11 cellular contexts compared by ENCODE assay signal in genomic region chr4:17619416-17620105, GRCh38. TPM values are rescaled to one million over a fixed set of nuclear protein-coding genes. Genes with fewer than 3 reads are reported as not detected.
DNase-seq lines count a peak whose midpoint lies in the region; ATAC-seq and TF ChIP-seq lines count a peak whose summit lies in the region.
"Had no signal": no experiment of that assay in that cellular context is flagged by ENCODE, and none has a peak within 500 bp of the region (broad histone marks: within the 10 kb centered on the region; RNA-seq: fewer than 3 reads in every experiment).

No MANE protein-coding gene starts in this region.

- no peaks in the 10 kb centered on the region for H3K9me3 ChIP-seq in CD8-positive, alpha-beta T cell (ENCODE audit: low read length)
- H3K9me3 ChIP-seq in right cardiac atrium (ENCODE audit: control insufficient read depth, low read length), result no peaks in the 10 kb centered on the region
- H3K9me3 ChIP-seq: thyroid gland had no signal

- WGBS in right cardiac atrium, result 60% methylated on average over 7 of the region's 7 CpGs

- H3K4me1 Mint-ChIP-seq in CD8-positive, alpha-beta T cell (ENCODE audit: low read depth), result peaks cover 48% of the 10 kb centered on the region
- peaks cover 59% of the 10 kb centered on the region for H3K4me1 Mint-ChIP-seq in HFFc6 (ENCODE audit: low read depth)

- H3K4me3 ChIP-seq in CD8-positive, alpha-beta T cell (ENCODE audit: low read depth, low read length), result no peak overlapping the region
- H3K4me3 ChIP-seq in astrocyte of the spinal cord (ENCODE audit: low read depth, low read length) (no peak overlapping the region), right cardiac atrium (ENCODE audit: low read length) (no peak overlapping the region)
- H3K4me3 ChIP-seq: skin epidermis, thyroid gland had no signal

- POLR2A ChIA-PET in CD8-positive, alpha-beta T cell (lab: Charles Lee), result no interaction called here

- peaks cover 48% of the 10 kb centered on the region for H3K36me3 ChIP-seq in CD8-positive, alpha-beta T cell (ENCODE audit: insufficient read depth, low read length)

- no peak overlapping the region for H3K27ac ChIP-seq in CD8-positive, alpha-beta T cell (ENCODE audit: low read depth, low read length)
- peak overlapping the region; percentile 2 for H3K27ac ChIP-seq in right cardiac atrium (ENCODE audit: low read length)
- H3K27ac ChIP-seq: skin epidermis, thyroid gland had no signal

- no peaks in the 10 kb centered on the region for H3K27me3 ChIP-seq in CD8-positive, alpha-beta T cell (ENCODE audit: insufficient read depth, low read length)
- no peaks in the 10 kb centered on the region for H3K27me3 ChIP-seq in right cardiac atrium (ENCODE audit: control insufficient read depth, insufficient read depth)
- H3K27me3 ChIP-seq: thyroid gland had no signal

- no peaks in the 10 kb centered on the region for H3K27me3 Mint-ChIP-seq in CD8-positive, alpha-beta T cell (ENCODE audit: low read depth)
- H3K27me3 Mint-ChIP-seq in HFFc6 (ENCODE audit: insufficient read depth), result peaks cover 4% of the 10 kb centered on the region; the same call in 1 of the 2 replicates

- H3K36me3 Mint-ChIP-seq in CD8-positive, alpha-beta T cell, result peaks cover 83% of the 10 kb centered on the region
- H3K36me3 Mint-ChIP-seq in HFFc6 (ENCODE audit: low read depth), result peaks cover 43% of the 10 kb centered on the region

- H3K4me1 ChIP-seq in CD8-positive, alpha-beta T cell (ENCODE audit: insufficient read depth, low read length), result peaks cover 41% of the 10 kb centered on the region
- peaks cover 10% of the 10 kb centered on the region for H3K4me1 ChIP-seq in right cardiac atrium (ENCODE audit: control insufficient read depth, insufficient read depth, low read length)

- no peaks in the 10 kb centered on the region for H3K9me3 Mint-ChIP-seq in CD8-positive, alpha-beta T cell
- no peaks in the 10 kb centered on the region for H3K9me3 Mint-ChIP-seq in HFFc6

- ATAC-seq in CD8-positive, alpha-beta T cell, result no peak
- ATAC-seq in right cardiac atrium (no peak), HG03097 (IDR thresholded peaks at IDR 0.05; ENCODE audit: low FRiP score, unreplicated experiment) (no peak)

- CTCF ChIA-PET in CD8-positive, alpha-beta T cell (lab: Charles Lee), result interaction anchor here (1.0 kb wide), 1 partner anchor 17 kb away, joined by 3 read pairs; no protein-coding TSS in a partner anchor

- DNase-seq in CD8-positive, alpha-beta T cell, result no peak
- peak; percentile 46 for DNase-seq in HFFc6
- peak; percentile 36 for DNase-seq in astrocyte of the spinal cord (ENCODE audit: low read depth, low spot score)
- DNase-seq in right cardiac atrium, result no peak
- no peak for DNase-seq in COLO668 (lab: John Stamatoyannopoulos, UW; ENCODE audit: unreplicated experiment)
- no peak for DNase-seq in NCI-H2029 (lab: John Stamatoyannopoulos, UW)
- DNase-seq: foreskin melanocyte, NCI-H510A, thyroid gland had no signal

- in situ Hi-C loops in astrocyte of the spinal cord (cut with HindIII; ENCODE audit: low sequenced_read_pairs), result no loop called here

- intact Hi-C loops in CD8-positive, alpha-beta T cell (cut with DNase I, micrococcal nuclease), result loop anchor here in 1 of 2 experiments (10.0 kb wide), 1 partner anchor 1965 kb away; the partner anchor contains the start of gene FBXL5
- intact Hi-C loops in right cardiac atrium (cut with DNase I), result no loop called here

- no peak for TF ChIP-seq CTCF in CD8-positive, alpha-beta T cell (IDR thresholded peaks at IDR 0.05)
- TF ChIP-seq CTCF in HFFc6 (IDR thresholded peaks at IDR 0.05) (no peak), astrocyte of the spinal cord (IDR thresholded peaks at IDR 0.05; ENCODE audit: low read depth, low read length) (no peak)

- peak overlapping the region; percentile 24 for H3K27ac Mint-ChIP-seq in CD8-positive, alpha-beta T cell
- H3K27ac Mint-ChIP-seq in HFFc6, result peak overlapping the region; percentile 84

- no peak overlapping the region for H3K4me3 Mint-ChIP-seq in CD8-positive, alpha-beta T cell
- peak overlapping the region; percentile 24 for H3K4me3 Mint-ChIP-seq in HFFc6

RNA-seq across cellular contexts. Expression of gene MED28, which starts 5.1 kb away (rescaled TPM):
- total RNA-seq in CD8-positive, alpha-beta T cell, result 10 to 100 TPM; 60.0 to 64.8 TPM
- total RNA-seq in HFFc6 (2021; fragmentation: NEBNext Ultra II Directional; extraction: Animal tissue kit (Norgen Biotek cat#: 25700)), result 10 to 100 TPM; 32.4 to 40.1 (median 36.4) TPM
- total RNA-seq in right cardiac atrium, result 10 to 100 TPM; 22.1 to 34.3 (median 29.1) TPM
- polyA plus RNA-seq in right cardiac atrium, result 10.2 TPM

RNA-seq across cellular contexts. Expression of gene LAP3, which starts 42.6 kb away (rescaled TPM):
- 10 to 100 TPM; 60.1 to 60.2 TPM for total RNA-seq in CD8-positive, alpha-beta T cell
- 10 to 100 TPM; 54.4 to 56.3 (median 55.7) TPM for total RNA-seq in HFFc6 (2021; fragmentation: NEBNext Ultra II Directional; extraction: Animal tissue kit (Norgen Biotek cat#: 25700))
- total RNA-seq in right cardiac atrium, result 10 to 100 TPM; 36.1 to 61.6 (median 49.1) TPM
- polyA plus RNA-seq in right cardiac atrium, result 31.2 TPM

Comparison
In these comparisons a context has a peak if more than half of its experiments do, and no peak if none do; other contexts are left out.
1. DNase-seq: peak in HFFc6 (single experiment) and astrocyte of the spinal cord (single experiment); none in CD8-positive, alpha-beta T cell (0 of 7), right cardiac atrium (0 of 3), COLO668 (single experiment) and NCI-H2029 (single experiment).